Comparison of ENCODE assay signal across 8 cellular contexts in genomic region chr17:43701318-43701743, GRCh38. TPM values are rescaled to one million over a fixed set of nuclear protein-coding genes. Genes with fewer than 3 reads are reported as not detected.
DNase-seq lines count a peak whose midpoint lies in the region; ATAC-seq and TF ChIP-seq lines count a peak whose summit lies in the region.

No MANE protein-coding gene starts in this region.

- no peaks in the 10 kb centered on the region for H3K9me3 Mint-ChIP-seq in GM23338
- H3K9me3 Mint-ChIP-seq in activated B cell treated with CpG ODN at 0.5 μM for 24 hours: peaks cover 3% of the 10 kb centered on the region

- H3K27ac ChIP-seq in GM23338 (ENCODE audit: low read depth) (no peak overlapping the region), WERI-Rb-1 (no peak overlapping the region)

- POLR2A ChIA-PET in activated B cell treated with CpG ODN at 0.5 μM for 24 hours (lab: Charles Lee): interaction anchor here (0.9 kb wide), 1 partner anchor 65 kb away, joined by 5 read pairs; no protein-coding TSS in a partner anchor

- H3K4me1 Mint-ChIP-seq in GM23338: peaks cover 24% of the 10 kb centered on the region
- H3K4me1 Mint-ChIP-seq in activated B cell treated with CpG ODN at 0.5 μM for 24 hours: peaks cover 6% of the 10 kb centered on the region

- H3K36me3 ChIP-seq in GM23338 (ENCODE audit: insufficient read depth) (no peaks in the 10 kb centered on the region), WERI-Rb-1 (no peaks in the 10 kb centered on the region)

- no peaks in the 10 kb centered on the region for H4K20me1 ChIP-seq in GM23338 (replicated peaks; ENCODE audit: insufficient read depth)

- peaks cover 3% of the 10 kb centered on the region for H3K9me3 ChIP-seq in WERI-Rb-1 (ENCODE audit: severe bottlenecking)

- intact Hi-C loops in activated B cell treated with CpG ODN at 0.5 μM for 24 hours (cut with micrococcal nuclease): no loop called here

- TF ChIP-seq CTCF in AG09319 (IDR thresholded peaks at IDR 0.05; ENCODE audit: low read depth, low read length): no peak
- no peak for TF ChIP-seq CTCF in GM23338 (conservative IDR thresholded peaks at IDR 0.05; ENCODE audit: low read depth in 2 of 2)
- TF ChIP-seq CTCF in activated B cell treated with CpG ODN at 0.5 μM for 24 hours (IDR thresholded peaks at IDR 0.05): no peak
- TF ChIP-seq CTCF in WERI-Rb-1 (IDR thresholded peaks at IDR 0.05; ENCODE audit: low read depth, low read length): no peak

- H2AFZ ChIP-seq in GM23338: peak overlapping the region; percentile 89

- no peak overlapping the region for H3K4me2 ChIP-seq in GM23338

- no peak overlapping the region for H3K4me3 Mint-ChIP-seq in GM23338
- no peak overlapping the region for H3K4me3 Mint-ChIP-seq in activated B cell treated with CpG ODN at 0.5 μM for 24 hours

- H3K27me3 Mint-ChIP-seq in GM23338 (ENCODE audit: insufficient read depth, low read depth, poor library complexity): peaks cover 16% of the 10 kb centered on the region
- H3K27me3 Mint-ChIP-seq in activated B cell treated with CpG ODN at 0.5 μM for 24 hours: peaks cover 26% of the 10 kb centered on the region

- H3K4me3 ChIP-seq in GM23338 (no peak overlapping the region), WERI-Rb-1 (ENCODE audit: low read depth, low read length) (no peak overlapping the region)

- DNase-seq in AG09319 (ENCODE audit: extremely low read depth, low read depth) (peak; percentile 19), GM23338 (ENCODE audit: low spot score) (no peak), activated B cell treated with CpG ODN at 0.5 μM for 24 hours (no peak), kidney tubule cell (ENCODE audit: low spot score) (peak; percentile 80), WERI-Rb-1 (no peak), HuH-7.5 (ENCODE audit: low spot score) (no peak)

- peaks cover 14% of the 10 kb centered on the region; the same call in 1 of the 2 replicates for H3K4me1 ChIP-seq in GM23338 (ENCODE audit: insufficient read depth)

- no peak for ATAC-seq in GM23338
- peak; percentile 52 for ATAC-seq in activated B cell treated with CpG ODN at 0.5 μM for 24 hours (ENCODE audit: low read depth)
- ATAC-seq in HG03354 (IDR thresholded peaks at IDR 0.05; ENCODE audit: poor library complexity, severe bottlenecking, unreplicated experiment): no peak
- ATAC-seq in GM19395 (IDR thresholded peaks at IDR 0.05; ENCODE audit: unreplicated experiment): no peak

- H3K27ac Mint-ChIP-seq in GM23338 (no peak overlapping the region), activated B cell treated with CpG ODN at 0.5 μM for 24 hours (no peak overlapping the region)

- no peaks in the 10 kb centered on the region for H3F3A ChIP-seq in GM23338 (replicated peaks; ENCODE audit: low read depth)

- H3K79me2 ChIP-seq in GM23338 (replicated peaks; ENCODE audit: insufficient read depth): no peaks in the 10 kb centered on the region

- CTCF ChIA-PET in activated B cell treated with CpG ODN at 0.5 μM for 24 hours (lab: Charles Lee): interaction anchor here (12.1 kb wide), 1 partner anchor 60 kb away, joined by 301 read pairs; the partner anchor contains the start of gene SOST

- H3K27me3 ChIP-seq in GM23338 (ENCODE audit: insufficient read depth): no peaks in the 10 kb centered on the region
- no peaks in the 10 kb centered on the region for H3K27me3 ChIP-seq in WERI-Rb-1 (ENCODE audit: insufficient read depth, low read depth, severe bottlenecking)

- no peaks in the 10 kb centered on the region; the same call in 2 of the 3 replicates for H3K36me3 Mint-ChIP-seq in GM23338 (ENCODE audit: low read depth)
- H3K36me3 Mint-ChIP-seq in activated B cell treated with CpG ODN at 0.5 μM for 24 hours (ENCODE audit: low read depth): no peaks in the 10 kb centered on the region

- no peaks in the 10 kb centered on the region for H3K9me2 ChIP-seq in GM23338 (ENCODE audit: insufficient read depth)

TF ChIP-seq in GM23338, 12 proteins besides CTCF, POLR2A, EP300 and RAD21:
- TF ChIP-seq POLR2AphosphoS5 (IDR thresholded peaks at IDR 0.05; ENCODE audit: low read depth) (no peak), CREB1 (CRISPR knock-in tag; IDR thresholded peaks at IDR 0.05; ENCODE audit: low read depth) (no peak), EZH2 (IDR thresholded peaks at IDR 0.05; ENCODE audit: low read depth, unreplicated experiment) (no peak), JUNB (IDR thresholded peaks at IDR 0.05; ENCODE audit: unreplicated experiment) (no peak), ZNF331 (CRISPR knock-in tag; IDR thresholded peaks at IDR 0.05; ENCODE audit: low read depth) (no peak), EZH2phosphoT487 (IDR thresholded peaks at IDR 0.05; ENCODE audit: unreplicated experiment) (no peak), STAT1 (IDR thresholded peaks at IDR 0.05; ENCODE audit: unreplicated experiment) (no peak)
- TF ChIP-seq, protein P1, sequence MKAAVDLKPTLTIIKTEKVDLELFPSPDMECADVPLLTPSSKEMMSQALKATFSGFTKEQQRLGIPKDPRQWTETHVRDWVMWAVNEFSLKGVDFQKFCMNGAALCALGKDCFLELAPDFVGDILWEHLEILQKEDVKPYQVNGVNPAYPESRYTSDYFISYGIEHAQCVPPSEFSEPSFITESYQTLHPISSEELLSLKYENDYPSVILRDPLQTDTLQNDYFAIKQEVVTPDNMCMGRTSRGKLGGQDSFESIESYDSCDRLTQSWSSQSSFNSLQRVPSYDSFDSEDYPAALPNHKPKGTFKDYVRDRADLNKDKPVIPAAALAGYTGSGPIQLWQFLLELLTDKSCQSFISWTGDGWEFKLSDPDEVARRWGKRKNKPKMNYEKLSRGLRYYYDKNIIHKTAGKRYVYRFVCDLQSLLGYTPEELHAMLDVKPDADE (IDR thresholded peaks at IDR 0.05): no peak

RNA-seq across cellular contexts. Expression of gene MEOX1, which starts 39.6 kb away (rescaled TPM):
- total RNA-seq in GM23338 (2014; rRNA removed; shearing (Covaris generic)): not detected in 2 replicates
- polyA plus RNA-seq in GM23338 (2016; fragmentation: Nextera tagmentation; extraction: Ambion mirVana): not detected in 2 replicates
- total RNA-seq in activated B cell treated with CpG ODN at 0.5 μM for 24 hours: not detected in 2 replicates

RNA-seq across cellular contexts. Expression of gene SOST, which starts 57.3 kb away (rescaled TPM):
- 0.31 TPM in 1 of 2 replicates, not detected in the other for total RNA-seq in GM23338 (2014; rRNA removed; shearing (Covaris generic))
- not detected in 2 replicates for polyA plus RNA-seq in GM23338 (2016; fragmentation: Nextera tagmentation; extraction: Ambion mirVana)
- not detected in 2 replicates for total RNA-seq in activated B cell treated with CpG ODN at 0.5 μM for 24 hours

Comparison
In these comparisons a context has a peak if more than half of its experiments do, and no peak if none do; other contexts are left out.
1. DNase-seq: peak in AG09319 (single experiment) and kidney tubule cell (single experiment); none in GM23338 (single experiment), activated B cell treated with CpG ODN at 0.5 μM for 24 hours (single experiment), WERI-Rb-1 (single experiment) and HuH-7.5 (single experiment).